22 cellular contexts compared by ENCODE assay signal in genomic region chr4:80495847-80496246, GRCh38.
DNase-seq lines count a peak whose midpoint lies in the region; ATAC-seq, FAIRE-seq and TF ChIP-seq lines count a peak whose summit lies in the region.
"Had no signal": no experiment of that assay in that cellular context is flagged by ENCODE, and none has a peak within 500 bp of the region (broad histone marks: within the 10 kb centered on the region; RNA-seq: fewer than 3 reads in every experiment).

No MANE protein-coding gene starts in this region.

- H2AK5ac ChIP-seq in H1 (ENCODE audit: low read depth, low read length): no peak overlapping the region

- no peaks in the 10 kb centered on the region for H3K23me2 ChIP-seq in H1 (ENCODE audit: low read depth, low read length)

- no peak overlapping the region for H2BK120ac ChIP-seq in H1 (replicated peaks; ENCODE audit: low read depth, low read length)

- peak overlapping the region; percentile 64; the same call in 1 of the 2 replicates for H2AFZ ChIP-seq in H1 (ENCODE audit: low read length)

- H3K36me3 ChIP-seq in H1 (ENCODE audit: control insufficient read depth in 2 of 4, insufficient read depth in 4 of 4, low read length in 3 of 4) (peaks cover 0 to 12% (median 2%) of the 10 kb centered on the region in 4 experiments; a peak in 2 of 8 replicates), sigmoid colon (no peaks in the 10 kb centered on the region)
- H3K36me3 ChIP-seq: Peyer's patch, SJSA1 had no signal

- H3K36me3 Mint-ChIP-seq in CD4-positive, alpha-beta T cell (ENCODE audit: low read depth): peaks cover 55% of the 10 kb centered on the region
- H3K36me3 Mint-ChIP-seq in HFFc6 (ENCODE audit: low read depth): peaks cover 45% of the 10 kb centered on the region
- peaks cover 5 to 36% (median 35%) of the 10 kb centered on the region in 3 donors for H3K36me3 Mint-ChIP-seq in naive thymus-derived CD8-positive, alpha-beta T cell

- H3K23ac ChIP-seq in H1 (ENCODE audit: insufficient read length): no peak overlapping the region

- peaks cover 0 to 5% (median 2%) of the 10 kb centered on the region in 4 experiments; a peak in 2 of 7 replicates for H3K4me1 ChIP-seq in H1 (replicated peaks in 1 of 4; ENCODE audit: control insufficient read depth in 3 of 4, insufficient read depth in 4 of 4, low read length in 3 of 4)
- no peaks in the 10 kb centered on the region for H3K4me1 ChIP-seq in sigmoid colon
- H3K4me1 ChIP-seq: Peyer's patch, SJSA1 had no signal

- no peak for DNase-seq in CD4-positive, alpha-beta T cell
- DNase-seq in HFFc6 (no peak), H1 (ENCODE audit: low read depth in 1 of 2, low spot score in 2 of 2) (no peak), SKM-1 (lab: John Stamatoyannopoulos, UW; ENCODE audit: unreplicated experiment) (no peak), sigmoid colon (no peak), NCI-H526 treated with DMSO at 0.1 percent for 48 hours (lab: John Stamatoyannopoulos, UW) (no peak)
- DNase-seq in naive thymus-derived CD8-positive, alpha-beta T cell: no peak
- DNase-seq: DMS53; HCEC 1CT; Karpas-422; MV-4-11; NCI-H1105 treated with DMSO at 0.1 percent for 48 hours; NCI-H2029 treated with DMSO at 0.1 percent for 48 hours; NCI-H226; NCI-H510A treated with DMSO at 0.1 percent for 48 hours; NCI-H774; NK-92 treated with Interleukin-12 subunit alpha and Interleukin-12 subunit beta, amount 100 ng/mL, for 24 hours; Peyer's patch had no signal

- no peak overlapping the region for H2BK15ac ChIP-seq in H1 (ENCODE audit: low read length)

- peak overlapping the region; percentile 60 for H3K27ac Mint-ChIP-seq in CD4-positive, alpha-beta T cell
- H3K27ac Mint-ChIP-seq in HFFc6: peak overlapping the region; percentile 1; the same call in 1 of the 2 replicates
- H3K27ac Mint-ChIP-seq in naive thymus-derived CD8-positive, alpha-beta T cell: peak overlapping the region in 7 of 10 donors; percentile 12 to 79 (median 68)
- H3K27ac Mint-ChIP-seq: T-helper 1 cell treated with Interleukin-12 subunit alpha and Interleukin-12 subunit beta and Interleukin-4 antibody, amounts not matched to agents 30 μg/mL and 1 μg/mL, for 36 hours had no signal

- H3K9me3 ChIP-seq in CD4-positive, alpha-beta T cell (ENCODE audit: control insufficient read depth, low read length): peaks cover 12% of the 10 kb centered on the region
- peaks cover 17 to 22% of the 10 kb centered on the region in 2 experiments for H3K9me3 ChIP-seq in H1 (ENCODE audit: insufficient read depth in 2 of 2, low read depth in 1 of 2, low read length in 1 of 2)
- H3K9me3 ChIP-seq in sigmoid colon: peaks cover 0 to 6% (median 0%) of the 10 kb centered on the region in 4 donors
- H3K9me3 ChIP-seq: Peyer's patch, SJSA1 had no signal

- H2BK5ac ChIP-seq in H1 (ENCODE audit: low read depth, low read length): peak overlapping the region; percentile 72; the same call in 1 of the 2 replicates

- no peak overlapping the region for H3K14ac ChIP-seq in H1 (ENCODE audit: insufficient read length)

- H3K4me3 Mint-ChIP-seq in CD4-positive, alpha-beta T cell: no peak overlapping the region
- H3K4me3 Mint-ChIP-seq in HFFc6: no peak overlapping the region
- peak overlapping the region in 3 of 10 donors; percentile 3 to 40 (median 37) for H3K4me3 Mint-ChIP-seq in naive thymus-derived CD8-positive, alpha-beta T cell
- H3K4me3 Mint-ChIP-seq: T-helper 1 cell treated with Interleukin-12 subunit alpha and Interleukin-12 subunit beta and Interleukin-4 antibody, amounts not matched to agents 30 μg/mL and 1 μg/mL, for 36 hours had no signal

- ATAC-seq in CD4-positive, alpha-beta T cell (ENCODE audit: poor library complexity): no peak
- ATAC-seq in naive thymus-derived CD8-positive, alpha-beta T cell: no peak

- H3K27me3 Mint-ChIP-seq in CD4-positive, alpha-beta T cell: no peaks in the 10 kb centered on the region
- H3K27me3 Mint-ChIP-seq in HFFc6 (ENCODE audit: insufficient read depth): no peaks in the 10 kb centered on the region; the same call in 1 of the 2 replicates
- no peaks in the 10 kb centered on the region for H3K27me3 Mint-ChIP-seq in naive thymus-derived CD8-positive, alpha-beta T cell

- no peak overlapping the region for H3K27ac ChIP-seq in CD4-positive, alpha-beta T cell (ENCODE audit: low read depth, low read length)
- H3K27ac ChIP-seq in H1 (ENCODE audit: low read depth, low read length): no peak overlapping the region
- no peak overlapping the region for H3K27ac ChIP-seq in sigmoid colon
- H3K27ac ChIP-seq: Peyer's patch, SJSA1 had no signal

- no peaks in the 10 kb centered on the region for H3K27me3 ChIP-seq in CD4-positive, alpha-beta T cell (ENCODE audit: control insufficient read depth, insufficient read depth, low read length)
- H3K27me3 ChIP-seq in H1 (replicated peaks in 1 of 4; ENCODE audit: control insufficient read depth in 3 of 4, extremely low read depth in 1 of 4, insufficient read depth in 3 of 4, low read length in 3 of 4) (no peaks in the 10 kb centered on the region), sigmoid colon (no peaks in the 10 kb centered on the region)
- H3K27me3 ChIP-seq: Peyer's patch, SJSA1 had no signal

- no peak overlapping the region for H3K18ac ChIP-seq in H1 (ENCODE audit: extremely low read depth, low read length)

- H3K56ac ChIP-seq in H1 (replicated peaks; ENCODE audit: insufficient read length, low read depth, low read length): no peak overlapping the region

- H4K8ac ChIP-seq in H1 (ENCODE audit: extremely low read depth, insufficient read depth, low read length): no peak overlapping the region

- TF ChIP-seq EP300 in H1 (IDR thresholded peaks at IDR 0.05; ENCODE audit: borderline replicate concordance in 1 of 2, low read depth in 2 of 2, low read length in 2 of 2) (no peak), sigmoid colon (IDR thresholded peaks at IDR 0.05) (no peak)

- H4K5ac ChIP-seq in H1 (ENCODE audit: insufficient read length, low read depth, low read length): no peak overlapping the region

- FAIRE-seq in H1 (lab: Jason Lieb, UNC): no peak
- FAIRE-seq: D721Med, HTR-8/SVneo had no signal

- H3K4me3 ChIP-seq in H1 (ENCODE audit: extremely low read depth in 1 of 4, insufficient read depth in 2 of 4, low read depth in 3 of 4, low read length in 4 of 4) (no peak overlapping the region), sigmoid colon (no peak overlapping the region)
- H3K4me3 ChIP-seq: Peyer's patch, SJSA1 had no signal

- H2BK20ac ChIP-seq in H1 (ENCODE audit: low read length): peak overlapping the region; percentile 93; the same call in 1 of the 2 replicates

- no peak overlapping the region for H4K91ac ChIP-seq in H1 (replicated peaks; ENCODE audit: insufficient read length, low read length)

- H3K9ac ChIP-seq in H1 (replicated peaks in 1 of 4; ENCODE audit: extremely low read depth in 1 of 4, low read depth in 3 of 4, low read length in 3 of 4): no peak overlapping the region

- POLR2A ChIA-PET in CD4-positive, alpha-beta T cell (lab: Charles Lee): no interaction called here
- POLR2A ChIA-PET in H1 (lab: Charles Lee; ENCODE audit: partially characterized antibody): no interaction called here
- POLR2A ChIA-PET in naive thymus-derived CD8-positive, alpha-beta T cell (lab: Charles Lee): no interaction called here

- TF ChIP-seq CTCF in CD4-positive, alpha-beta T cell (IDR thresholded peaks at IDR 0.05): no peak
- TF ChIP-seq CTCF in HFFc6 (IDR thresholded peaks at IDR 0.05) (no peak), H1 (IDR thresholded peaks at IDR 0.05; ENCODE audit: control extremely low read depth in 1 of 3, insufficient read depth in 1 of 3, low read depth in 1 of 3, low read length in 3 of 3) (no peak), sigmoid colon (IDR thresholded peaks at IDR 0.05) (no peak)

- no peaks in the 10 kb centered on the region for H3K79me2 ChIP-seq in H1 (ENCODE audit: control insufficient read depth in 1 of 2, insufficient read depth in 2 of 2, low read length in 2 of 2)

- peak overlapping the region in 1 of 2 experiments; percentile 37; a peak in 2 of 4 replicates for H3K4me2 ChIP-seq in H1 (ENCODE audit: insufficient read depth in 1 of 2, low read depth in 2 of 2, low read length in 2 of 2)

- TF ChIP-seq RAD21 in H1 (IDR thresholded peaks at IDR 0.05 in 1 of 2, conservative IDR thresholded peaks at IDR 0.05 in 1 of 2; ENCODE audit: low read depth in 2 of 2, low read length in 2 of 2): no peak

- 72% methylated on average over 1 of the region's 1 CpG; no CpG with 5 or more reads in 1 of the 2 experiments for WGBS in H1 (ENCODE audit: extremely low coverage in 1 of 2, insufficient coverage in 1 of 2, insufficient read length in 1 of 2, insufficient replicate concordance in 2 of 2, low coverage in 1 of 2, low lambda C conversion rate in 2 of 2, missing lambda C conversion rate in 1 of 2), 2 experiments
- WGBS in sigmoid colon, 2 donors: 84 to 85% methylated on average over 1 of the region's 1 CpG

- no peak for TF ChIP-seq POLR2A in H1 (IDR thresholded peaks at IDR 0.05; ENCODE audit: control extremely low read depth in 1 of 2, low read depth in 2 of 2, low read length in 2 of 2)
- no peak for TF ChIP-seq POLR2A in sigmoid colon (IDR thresholded peaks at IDR 0.05)

- peaks cover 31% of the 10 kb centered on the region for H3K9me3 Mint-ChIP-seq in CD4-positive, alpha-beta T cell
- peaks cover 10% of the 10 kb centered on the region; the same call in 1 of the 2 replicates for H3K9me3 Mint-ChIP-seq in HFFc6
- peaks cover 12 to 55% (median 31%) of the 10 kb centered on the region in 9 donors for H3K9me3 Mint-ChIP-seq in naive thymus-derived CD8-positive, alpha-beta T cell

- H4K20me1 ChIP-seq in H1 (replicated peaks in 1 of 2; ENCODE audit: control insufficient read depth in 1 of 2, insufficient read depth in 2 of 2, low read length in 2 of 2): no peaks in the 10 kb centered on the region

- H3K79me1 ChIP-seq in H1 (ENCODE audit: low read depth, low read length): no peaks in the 10 kb centered on the region

- intact Hi-C loops in CD4-positive, alpha-beta T cell (cut with DNase I, micrococcal nuclease): loop anchor here in 1 of 2 experiments (5.0 kb wide), 1 partner anchor 49 kb away; no protein-coding TSS in a partner anchor
- intact Hi-C loops in sigmoid colon (cut with DNase I): no loop called here

- CTCF ChIA-PET in CD4-positive, alpha-beta T cell (lab: Charles Lee): no interaction called here
- CTCF ChIA-PET in H1 (lab: Charles Lee; ENCODE audit: partially characterized antibody): interaction anchor here (1.4 kb wide), 1 partner anchor 544 kb away, joined by 4 read pairs; no protein-coding TSS in a partner anchor

- peak overlapping the region; percentile 52; the same call in 1 of the 2 replicates for H2BK12ac ChIP-seq in H1 (ENCODE audit: low read depth, low read length)

- H3K4ac ChIP-seq in H1 (replicated peaks; ENCODE audit: insufficient read length, low read depth, low read length): no peak overlapping the region

- H3K4me1 Mint-ChIP-seq in CD4-positive, alpha-beta T cell (ENCODE audit: low read depth): peaks cover 84% of the 10 kb centered on the region
- peaks cover 23% of the 10 kb centered on the region for H3K4me1 Mint-ChIP-seq in HFFc6 (ENCODE audit: low read depth)
- peaks cover 23 to 77% (median 74%) of the 10 kb centered on the region in 4 donors for H3K4me1 Mint-ChIP-seq in naive thymus-derived CD8-positive, alpha-beta T cell

TF ChIP-seq in H1, 55 proteins besides CTCF, POLR2A, EP300 and RAD21:
- TF ChIP-seq YY1 (IDR thresholded peaks at IDR 0.05; ENCODE audit: low read depth, low read length) (no peak), NANOG (IDR thresholded peaks at IDR 0.05; ENCODE audit: insufficient read depth, low read depth, low read length, poor library complexity, severe bottlenecking) (peak; percentile 32)

Comparison
In these comparisons a context has a peak if more than half of its experiments do, and no peak if none do; other contexts are left out.
1. H3K27ac Mint-ChIP-seq: peak in every context shown above with its lines; median percentile 68 in naive thymus-derived CD8-positive, alpha-beta T cell; 60 in CD4-positive, alpha-beta T cell; 1 in HFFc6.